31 cellular contexts compared by ENCODE assay signal in genomic region chr5:40391642-40392041, GRCh38.
DNase-seq lines count a peak whose midpoint lies in the region; ATAC-seq and TF ChIP-seq lines count a peak whose summit lies in the region.
"Had no signal": no experiment of that assay in that cellular context is flagged by ENCODE, and none has a peak within 500 bp of the region (broad histone marks: within the 10 kb centered on the region; RNA-seq: fewer than 3 reads in every experiment).

No MANE protein-coding gene starts in this region.

- no peak overlapping the region for H3K4me3 Mint-ChIP-seq in CD4-positive, alpha-beta T cell
- H3K4me3 Mint-ChIP-seq: activated CD4-positive, alpha-beta memory T cell treated with anti-CD3 and anti-CD28 coated beads, Interleukin-2, amount 10 ng/mL, durations not matched to agents 7 days and 5 days; activated naive CD8-positive, alpha-beta T cell treated with anti-CD3 and anti-CD28 coated beads, Interleukin-2, amount 10 ng/mL, durations not matched to agents 7 days and 5 days had no signal

- no peaks in the 10 kb centered on the region for H3K9me2 ChIP-seq in DOHH2 (replicated peaks; ENCODE audit: control insufficient read depth, low read length)

- no peaks in the 10 kb centered on the region; the same call in 1 of the 2 replicates for H3F3A ChIP-seq in DOHH2 (ENCODE audit: control insufficient read depth, insufficient read depth)

- TF ChIP-seq CTCF in CD4-positive, alpha-beta T cell (IDR thresholded peaks at IDR 0.05) = no peak
- TF ChIP-seq CTCF in DOHH2 (IDR thresholded peaks at IDR 0.05; ENCODE audit: low read depth, low read length, poor library complexity, severe bottlenecking) (no peak), lower lobe of right lung (IDR thresholded peaks at IDR 0.05) (no peak), right lobe of liver (IDR thresholded peaks at IDR 0.05) (no peak)

- peaks cover 47% of the 10 kb centered on the region for H3K4me1 Mint-ChIP-seq in CD4-positive, alpha-beta T cell (ENCODE audit: low read depth)

- ATAC-seq in CD4-positive, alpha-beta T cell (ENCODE audit: poor library complexity) = peak; percentile 53
- ATAC-seq in lower lobe of right lung (peak; percentile 57 to 72), right lobe of liver (no peak)
- ATAC-seq: activated CD4-positive, CD25-positive, alpha-beta regulatory T cell treated with anti-CD3 and anti-CD28 coated beads, Interleukin-2, amount 50 U/mL, for 24 hours; HepG2; Panc1 had no signal

- CTCF ChIA-PET in CD4-positive, alpha-beta T cell (lab: Charles Lee) = no interaction called here

- POLR2A ChIA-PET in CD4-positive, alpha-beta T cell (lab: Charles Lee) = interaction anchor here (0.9 to 1.0 kb wide), 2 partner anchors 8 to 19 kb away, joined by 3 read pairs; no protein-coding TSS in a partner anchor

- no peaks in the 10 kb centered on the region for H3K9me3 ChIP-seq in CD4-positive, alpha-beta T cell (ENCODE audit: control insufficient read depth, low read length)
- H3K9me3 ChIP-seq in DOHH2 (ENCODE audit: control insufficient read depth, insufficient read depth, low read length) (no peaks in the 10 kb centered on the region), lower lobe of right lung (no peaks in the 10 kb centered on the region), right lobe of liver (no peaks in the 10 kb centered on the region)
- H3K9me3 ChIP-seq: ascending aorta, psoas muscle, thoracic aorta, uterus had no signal

- H3K4me3 ChIP-seq in DOHH2 (ENCODE audit: low read length) = no peak overlapping the region
- no peak overlapping the region for H3K4me3 ChIP-seq in lower lobe of right lung
- no peak overlapping the region for H3K4me3 ChIP-seq in right lobe of liver
- H3K4me3 ChIP-seq: ascending aorta, psoas muscle, SJSA1, thoracic aorta, uterus had no signal

- no peak overlapping the region for H3K27ac Mint-ChIP-seq in CD4-positive, alpha-beta T cell
- H3K27ac Mint-ChIP-seq: activated CD4-positive, alpha-beta memory T cell treated with anti-CD3 and anti-CD28 coated beads, Interleukin-2, amount 10 ng/mL, durations not matched to agents 7 days and 5 days; activated naive CD8-positive, alpha-beta T cell treated with anti-CD3 and anti-CD28 coated beads, Interleukin-2, amount 10 ng/mL, durations not matched to agents 7 days and 5 days had no signal

- no peaks in the 10 kb centered on the region for H3K27me3 ChIP-seq in CD4-positive, alpha-beta T cell (ENCODE audit: control insufficient read depth, insufficient read depth, low read length)
- H3K27me3 ChIP-seq in DOHH2 (ENCODE audit: control insufficient read depth, low read length) (no peaks in the 10 kb centered on the region), lower lobe of right lung (ENCODE audit: low read depth) (no peaks in the 10 kb centered on the region), right lobe of liver (no peaks in the 10 kb centered on the region)
- H3K27me3 ChIP-seq: ascending aorta, SJSA1, uterus had no signal

- no peaks in the 10 kb centered on the region for H3K79me2 ChIP-seq in DOHH2 (ENCODE audit: control insufficient read depth, low read length)

- no peaks in the 10 kb centered on the region for H3K9me3 Mint-ChIP-seq in CD4-positive, alpha-beta T cell

- H3K4me1 ChIP-seq in DOHH2 (ENCODE audit: control insufficient read depth, low read length) (peaks cover 43% of the 10 kb centered on the region), lower lobe of right lung (peaks cover 17% of the 10 kb centered on the region), right lobe of liver (no peaks in the 10 kb centered on the region)
- H3K4me1 ChIP-seq: ascending aorta, psoas muscle, uterus had no signal

- intact Hi-C loops in CD4-positive, alpha-beta T cell (cut with DNase I, micrococcal nuclease) = loop anchor here in 1 of 2 experiments (5.0 kb wide), 1 partner anchor 41 kb away; no protein-coding TSS in a partner anchor
- intact Hi-C loops in lower lobe of right lung (cut with DNase I) (no loop called here), right lobe of liver (cut with DNase I) (no loop called here)

- no peak overlapping the region for H3K27ac ChIP-seq in CD4-positive, alpha-beta T cell (ENCODE audit: low read depth, low read length)
- H3K27ac ChIP-seq in DOHH2 (ENCODE audit: low read depth, low read length) (no peak overlapping the region), lower lobe of right lung (peak overlapping the region; percentile 8), right lobe of liver (no peak overlapping the region)
- H3K27ac ChIP-seq: ascending aorta, C4-2B, psoas muscle, SJSA1, thoracic aorta, uterus had no signal

- no peaks in the 10 kb centered on the region for H3K27me3 Mint-ChIP-seq in CD4-positive, alpha-beta T cell
- H3K27me3 Mint-ChIP-seq: activated naive CD8-positive, alpha-beta T cell treated with anti-CD3 and anti-CD28 coated beads, Interleukin-2, amount 10 ng/mL, durations not matched to agents 7 days and 5 days had no signal

- H3K4me2 ChIP-seq in DOHH2 (ENCODE audit: low read length) = peak overlapping the region; percentile 10; the same call in 1 of the 2 replicates

- TF ChIP-seq POLR2A in right lobe of liver (IDR thresholded peaks at IDR 0.05) = no peak

- DNase-seq in CD4-positive, alpha-beta T cell = no peak
- peak; percentile 28 for DNase-seq in dermis blood vessel endothelial cell
- no peak for DNase-seq in lower lobe of right lung
- no peak for DNase-seq in NCI-H1105 treated with DMSO at 0.1 percent for 48 hours (lab: John Stamatoyannopoulos, UW)
- DNase-seq in NCI-H1694 treated with DMSO at 0.1 percent for 48 hours (lab: John Stamatoyannopoulos, UW) = no peak
- DNase-seq in right lobe of liver = no peak
- DNase-seq: activated CD4-positive, alpha-beta memory T cell treated with anti-CD3 and anti-CD28 coated beads, Interleukin-2, amount 10 ng/mL, durations not matched to agents 7 days and 5 days; activated gamma-delta T cell; activated naive CD8-positive, alpha-beta T cell treated with anti-CD3 and anti-CD28 coated beads, Interleukin-2, amount 10 ng/mL, durations not matched to agents 7 days and 5 days; activated T-cell treated with anti-CD3 and anti-CD28 coated beads for 4 hours; central memory CD4-positive, alpha-beta T cell; H7; Kasumi-1; mesenchymal stem cell; NCI-H1048; NCI-H187 treated with DMSO at 0.1 percent for 48 hours; NCI-H524; NK-92 treated with Interleukin-12 subunit alpha and Interleukin-12 subunit beta, amount 100 ng/mL, for 24 hours; occipital lobe; psoas muscle; stimulated activated CD4-positive, alpha-beta T cell treated with anti-CD3 and anti-CD28 coated beads, Interleukin-15, amount 100 ng/mL, for 24 hours; stimulated activated naive CD4-positive, alpha-beta T cell; uterus had no signal

- no peaks in the 10 kb centered on the region for H4K20me1 ChIP-seq in DOHH2 (ENCODE audit: control insufficient read depth, insufficient read depth, low read depth, low read length)

- no peaks in the 10 kb centered on the region for H3K36me3 ChIP-seq in DOHH2 (ENCODE audit: control insufficient read depth, low read length)
- no peaks in the 10 kb centered on the region for H3K36me3 ChIP-seq in lower lobe of right lung
- H3K36me3 ChIP-seq in right lobe of liver = no peaks in the 10 kb centered on the region
- H3K36me3 ChIP-seq: ascending aorta, SJSA1, thoracic aorta, uterus had no signal

- H3K36me3 Mint-ChIP-seq in CD4-positive, alpha-beta T cell (ENCODE audit: low read depth) = no peaks in the 10 kb centered on the region

Comparison
In these comparisons a context has a peak if more than half of its experiments do, and no peak if none do; other contexts are left out.
1. ATAC-seq: peak in CD4-positive, alpha-beta T cell (single experiment) and lower lobe of right lung (2 of 2); none in right lobe of liver (0 of 4).